19 cellular contexts compared by ENCODE assay signal in the genomic region with DNA sequence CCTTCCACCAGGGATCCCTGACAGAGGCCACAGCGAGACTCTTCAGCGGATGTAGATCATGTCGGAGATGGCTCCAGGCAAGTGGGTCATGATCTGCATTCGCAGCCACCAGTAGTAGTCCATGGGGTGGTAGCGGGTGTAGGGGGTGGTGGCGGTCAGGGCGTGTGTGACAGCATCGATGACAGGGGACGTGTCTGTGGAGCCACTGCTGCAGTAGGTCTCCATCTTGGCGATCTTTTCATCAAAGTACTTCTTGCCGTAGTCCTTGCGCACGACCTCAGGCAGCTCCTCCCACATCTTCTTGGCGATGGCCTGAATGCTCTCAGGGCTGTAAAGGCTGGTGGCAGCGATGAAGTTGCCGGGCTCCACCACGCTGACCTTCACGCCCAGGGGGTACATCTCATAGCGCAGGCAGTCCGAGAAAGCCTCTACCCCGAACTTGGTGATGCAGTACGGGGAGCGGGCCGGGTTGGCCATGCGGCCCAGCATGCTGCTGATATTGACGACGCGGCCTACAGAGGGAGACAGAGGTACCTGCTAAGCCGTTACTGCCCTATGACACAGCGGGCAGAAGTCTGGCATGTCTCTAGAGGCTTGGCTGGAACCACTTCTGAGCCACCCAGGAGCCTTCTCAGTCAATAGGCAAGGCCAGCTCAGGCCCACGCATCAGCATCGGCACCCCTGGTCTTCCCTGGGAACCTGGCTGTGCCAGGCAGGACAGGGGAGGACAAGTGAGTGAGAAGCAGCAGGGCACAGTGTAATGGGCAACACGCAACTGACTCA. TPM values are rescaled to one million over a fixed set of nuclear protein-coding genes. Genes with fewer than 3 reads are reported as not detected.
DNase-seq lines count a peak whose midpoint lies in the region; ATAC-seq and TF ChIP-seq lines count a peak whose summit lies in the region.
"Had no signal": no experiment of that assay in that cellular context is flagged by ENCODE, and none has a peak within 500 bp of the region (broad histone marks: within the 10 kb centered on the region; RNA-seq: fewer than 3 reads in every experiment).

No MANE protein-coding gene starts in this region.

- ATAC-seq in foreskin keratinocyte, result no peak
- ATAC-seq in HG02763 (IDR thresholded peaks at IDR 0.05; ENCODE audit: unreplicated experiment), result no peak
- no peak for ATAC-seq in HG02642 (IDR thresholded peaks at IDR 0.05; ENCODE audit: poor library complexity, unreplicated experiment)
- ATAC-seq: activated CD8-positive, alpha-beta memory T cell treated with anti-CD3 and anti-CD28 coated beads, Interleukin-2, amount 10 ng/mL, durations not matched to agents 7 days and 5 days; heart left ventricle had no signal

- peaks cover 0 to 16% (median 0%) of the 10 kb centered on the region in 3 donors for H3K36me3 ChIP-seq in Peyer's patch

- H3K4me1 ChIP-seq in Peyer's patch (peaks cover 0 to 44% (median 9%) of the 10 kb centered on the region in 4 donors), foreskin keratinocyte (peaks cover 27% of the 10 kb centered on the region)

- no peaks in the 10 kb centered on the region for H3K27me3 Mint-ChIP-seq in osteocyte (ENCODE audit: unreplicated experiment)
- H3K27me3 Mint-ChIP-seq: activated CD8-positive, alpha-beta memory T cell treated with anti-CD3 and anti-CD28 coated beads, Interleukin-2, amount 10 ng/mL, durations not matched to agents 7 days and 5 days had no signal

- peak overlapping the region; percentile 5 for H3K27ac Mint-ChIP-seq in osteocyte (ENCODE audit: unreplicated experiment)
- H3K27ac Mint-ChIP-seq: activated CD8-positive, alpha-beta memory T cell treated with anti-CD3 and anti-CD28 coated beads, Interleukin-2, amount 10 ng/mL, durations not matched to agents 7 days and 5 days; activated T-helper 1 cell treated with anti-CD3 and anti-CD28 coated beads, Interleukin-12 subunit alpha, Interleukin-12 subunit beta, Interleukin-2, Interleukin-4 antibody, amounts not matched to agents 30 ng/mL and 10 ng/mL and 1 ng/mL, durations not matched to agents 14 hours and 24 hours and 36 hours had no signal

- H3K4me1 Mint-ChIP-seq in osteocyte (ENCODE audit: unreplicated experiment), result peaks cover 27% of the 10 kb centered on the region

- no peak overlapping the region for H3K4me3 Mint-ChIP-seq in osteocyte (ENCODE audit: unreplicated experiment)
- H3K4me3 Mint-ChIP-seq: activated CD8-positive, alpha-beta memory T cell treated with anti-CD3 and anti-CD28 coated beads, Interleukin-2, amount 10 ng/mL, durations not matched to agents 7 days and 5 days; activated T-helper 1 cell treated with anti-CD3 and anti-CD28 coated beads, Interleukin-12 subunit alpha, Interleukin-12 subunit beta, Interleukin-2, Interleukin-4 antibody, amounts not matched to agents 30 ng/mL and 10 ng/mL and 1 ng/mL, durations not matched to agents 14 hours and 24 hours and 36 hours had no signal

- no peaks in the 10 kb centered on the region for H3K36me3 Mint-ChIP-seq in osteocyte (ENCODE audit: unreplicated experiment)

- no peaks in the 10 kb centered on the region for H3K9me3 ChIP-seq in Peyer's patch
- H3K9me3 ChIP-seq: Caco-2, heart left ventricle had no signal

- H3K27me3 ChIP-seq in Peyer's patch (no peaks in the 10 kb centered on the region), foreskin keratinocyte (no peaks in the 10 kb centered on the region)
- H3K27me3 ChIP-seq: heart left ventricle had no signal

- TF ChIP-seq CTCF in Peyer's patch (IDR thresholded peaks at IDR 0.05) (peak in 1 of 6 experiments; percentile 5), foreskin keratinocyte (conservative IDR thresholded peaks at IDR 0.05) (peak; percentile 25), osteocyte (IDR thresholded peaks at IDR 0.05) (no peak)

- H3K27ac ChIP-seq in Peyer's patch (peak overlapping the region in 3 of 4 donors; percentile 22 to 80 (median 77)), foreskin keratinocyte (no peak overlapping the region)
- H3K27ac ChIP-seq: heart left ventricle had no signal

- TF ChIP-seq POLR2A in Peyer's patch (IDR thresholded peaks at IDR 0.05), result no peak

- no peaks in the 10 kb centered on the region for H3K9me3 Mint-ChIP-seq in osteocyte (ENCODE audit: unreplicated experiment)
- H3K9me3 Mint-ChIP-seq: activated T-helper 1 cell treated with anti-CD3 and anti-CD28 coated beads, Interleukin-12 subunit alpha, Interleukin-12 subunit beta, Interleukin-2, Interleukin-4 antibody, amounts not matched to agents 30 ng/mL and 10 ng/mL and 1 ng/mL, durations not matched to agents 14 hours and 24 hours and 36 hours had no signal

- no peak overlapping the region for H3K4me3 ChIP-seq in Peyer's patch
- H3K4me3 ChIP-seq: heart left ventricle had no signal

- DNase-seq in ELF-1 (ENCODE audit: low read depth, low spot score) (peak; percentile 52), Peyer's patch (peak in 1 of 3 donors; percentile 50), foreskin keratinocyte (no peak), osteocyte (ENCODE audit: extremely low spot score, unreplicated experiment) (no peak), hypothalamus (lab: John Stamatoyannopoulos, UW) (no peak), NCI-H128 (lab: John Stamatoyannopoulos, UW; ENCODE audit: unreplicated experiment) (no peak)
- DNase-seq: activated CD4-positive, CD25-positive, alpha-beta regulatory T cell treated with anti-CD3 and anti-CD28 coated beads, Interleukin-2, amount 50 U/mL, for 72 hours; activated CD8-positive, alpha-beta memory T cell treated with anti-CD3 and anti-CD28 coated beads, Interleukin-2, amount 10 ng/mL, durations not matched to agents 7 days and 5 days; AML-193; Caco-2; cortex of kidney; heart left ventricle; KG1; NCI-H1092 treated with DMSO at 0.1 percent for 48 hours; NCI-H2081; NCI-H446 treated with DMSO at 0.1 percent for 48 hours had no signal

RNA-seq across cellular contexts. Expression of gene BDH1, which starts 43.7 kb away (rescaled TPM):
- total RNA-seq in Peyer's patch (100 to 1,000 TPM; 120 to 269 (median 163) TPM), foreskin keratinocyte (19.9 and 27.8 TPM in 2 replicates), osteocyte (9.8 and 12.1 TPM in 2 replicates)
- polyA plus RNA-seq in foreskin keratinocyte, result 26.3 and 35.9 TPM in 2 replicates
